In the genomic region with DNA sequence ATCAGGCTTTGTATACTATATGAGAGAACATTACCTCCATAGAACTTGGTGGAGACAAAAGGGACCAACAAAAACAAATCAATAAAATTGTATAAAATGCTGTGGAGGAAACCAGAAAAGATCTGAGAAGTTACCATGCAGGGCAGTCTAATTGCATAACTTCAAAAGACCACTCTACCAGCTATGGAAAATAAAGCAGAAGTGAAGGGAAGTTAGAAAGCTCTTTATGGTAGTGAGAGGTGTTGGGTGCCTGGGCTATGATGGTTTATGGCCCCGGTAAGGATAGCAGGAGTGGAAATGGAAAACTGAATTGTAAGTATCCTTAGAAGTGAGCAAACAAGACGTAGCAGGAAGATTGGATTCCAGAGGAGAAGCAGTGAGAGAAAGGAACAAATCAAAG, we compare ENCODE assay signal across 1 cellular context.
TF ChIP-seq lines count a peak whose summit lies in the region.

No MANE protein-coding gene starts in this region.

TF ChIP-seq in HepG2, 621 proteins besides CTCF, POLR2A, EP300 and RAD21 (continued from another document):
- TF ChIP-seq, protein P1, sequence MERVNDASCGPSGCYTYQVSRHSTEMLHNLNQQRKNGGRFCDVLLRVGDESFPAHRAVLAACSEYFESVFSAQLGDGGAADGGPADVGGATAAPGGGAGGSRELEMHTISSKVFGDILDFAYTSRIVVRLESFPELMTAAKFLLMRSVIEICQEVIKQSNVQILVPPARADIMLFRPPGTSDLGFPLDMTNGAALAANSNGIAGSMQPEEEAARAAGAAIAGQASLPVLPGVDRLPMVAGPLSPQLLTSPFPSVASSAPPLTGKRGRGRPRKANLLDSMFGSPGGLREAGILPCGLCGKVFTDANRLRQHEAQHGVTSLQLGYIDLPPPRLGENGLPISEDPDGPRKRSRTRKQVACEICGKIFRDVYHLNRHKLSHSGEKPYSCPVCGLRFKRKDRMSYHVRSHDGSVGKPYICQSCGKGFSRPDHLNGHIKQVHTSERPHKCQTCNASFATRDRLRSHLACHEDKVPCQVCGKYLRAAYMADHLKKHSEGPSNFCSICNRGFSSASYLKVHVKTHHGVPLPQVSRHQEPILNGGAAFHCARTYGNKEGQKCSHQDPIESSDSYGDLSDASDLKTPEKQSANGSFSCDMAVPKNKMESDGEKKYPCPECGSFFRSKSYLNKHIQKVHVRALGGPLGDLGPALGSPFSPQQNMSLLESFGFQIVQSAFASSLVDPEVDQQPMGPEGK (CRISPR knock-in tag; IDR thresholded peaks at IDR 0.05): no peak
- no peak for TF ChIP-seq YEATS4 (CRISPR knock-in tag; IDR thresholded peaks at IDR 0.05; ENCODE audit: borderline replicate concordance)
